19 cellular contexts compared by ENCODE assay signal in genomic region chr6:23086100-23086499, GRCh38.
"Had no signal": no experiment of that assay in that cellular context is flagged by ENCODE, and none has a peak within 500 bp of the region (broad histone marks: within the 10 kb centered on the region; RNA-seq: fewer than 3 reads in every experiment).

No MANE protein-coding gene starts in this region.

- H3K27me3 ChIP-seq: SJCRH30 had no signal

- H3K27ac ChIP-seq: KMS-11, RWPE1, SJCRH30, SK-N-MC had no signal

- H3K27ac Mint-ChIP-seq: IgD-negative memory B cell had no signal

- H3K4me3 ChIP-seq: K562, SJCRH30, SK-N-MC had no signal

- H3K4me1 Mint-ChIP-seq: IgD-negative memory B cell had no signal

- H3K27me3 Mint-ChIP-seq: IgD-negative memory B cell had no signal

- DNase-seq: Kasumi-1, MM.1S, NCI-H1436, NCI-H187, NCI-H2029 treated with DMSO at 0.1 percent for 48 hours, NCI-H2171 treated with DMSO at 0.1 percent for 48 hours, NCI-H226, NCI-H446 treated with DMSO at 0.1 percent for 48 hours, NCI-H510A treated with DMSO at 0.1 percent for 48 hours, NCI-H526, NCI-H82, SHP77, SJCRH30, T-helper 1 cell had no signal

- H3K9ac ChIP-seq: KMS-11 had no signal

- H3K4me3 Mint-ChIP-seq: IgD-negative memory B cell had no signal

- H3K36me3 Mint-ChIP-seq: IgD-negative memory B cell had no signal

- H3K4me1 ChIP-seq: SJCRH30 had no signal

- H3K9me3 ChIP-seq: SJCRH30 had no signal

- H3K4me2 ChIP-seq: KMS-11 had no signal

- H3K36me3 ChIP-seq: SJCRH30 had no signal
